9 cellular contexts compared by ENCODE assay signal in the genomic region with DNA sequence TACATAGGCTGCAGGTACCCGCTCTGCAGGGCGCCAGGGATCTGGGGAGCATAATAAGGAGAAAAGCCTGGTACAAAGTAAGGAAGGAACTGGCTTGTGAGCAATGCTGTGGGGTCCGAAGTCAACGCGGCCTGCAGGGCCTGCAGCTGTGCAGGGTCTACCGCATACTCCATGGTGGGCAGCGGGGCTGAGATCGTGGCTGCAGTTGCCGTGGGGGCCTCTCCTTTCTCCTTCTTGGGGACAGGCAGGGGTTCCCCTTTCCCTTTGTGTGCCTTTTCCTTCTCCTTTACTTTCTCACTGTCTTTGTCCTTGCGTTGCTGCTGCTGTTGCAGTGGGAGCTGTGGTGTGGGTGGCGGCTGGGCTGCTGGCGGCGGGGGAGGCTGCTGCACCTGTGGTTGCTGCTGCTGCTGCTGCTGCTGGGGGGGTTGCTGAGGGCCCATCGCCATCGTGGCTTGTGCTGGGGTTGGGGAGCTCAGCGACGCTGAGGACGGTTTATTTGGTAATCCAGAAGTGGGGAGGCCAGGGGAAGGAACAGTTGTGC.
DNase-seq lines count a peak whose midpoint lies in the region; ATAC-seq and TF ChIP-seq lines count a peak whose summit lies in the region.
"Had no signal": no experiment of that assay in that cellular context is flagged by ENCODE, and none has a peak within 500 bp of the region (broad histone marks: within the 10 kb centered on the region; RNA-seq: fewer than 3 reads in every experiment).

No MANE protein-coding gene starts in this region.

- no peak for DNase-seq in GM23248
- DNase-seq in RWPE2 (ENCODE audit: low spot score), result no peak
- DNase-seq in fibroblast of lung (ENCODE audit: low read depth in 2 of 2), result no peak
- no peak for DNase-seq in skeletal muscle cell (ENCODE audit: low read depth)
- DNase-seq in effector CD4-positive, alpha-beta T cell, result no peak
- DNase-seq in dedifferentiated amniotic fluid mesenchymal stem cell (ENCODE audit: extremely low spot score), result no peak
- DNase-seq: SW 1271 had no signal

- H3K9me2 ChIP-seq in GM23248 (ENCODE audit: insufficient read depth), result no peaks in the 10 kb centered on the region

- ATAC-seq in RWPE2 (ENCODE audit: low read depth) (peak; percentile 22; the same call in 1 of the 3 replicates), GM18520 (IDR thresholded peaks at IDR 0.05; ENCODE audit: unreplicated experiment) (no peak), esophagus mucosa (no peak)

- H4K20me1 ChIP-seq in GM23248 (ENCODE audit: insufficient read depth) (no peaks in the 10 kb centered on the region), fibroblast of lung (ENCODE audit: control insufficient read depth, extremely low read depth, insufficient read depth, low read length) (no peaks in the 10 kb centered on the region)

- H3K79me2 ChIP-seq in GM23248 (ENCODE audit: insufficient read depth) (no peaks in the 10 kb centered on the region), fibroblast of lung (ENCODE audit: control insufficient read depth, insufficient read depth, low read length) (peaks cover 1% of the 10 kb centered on the region)

- in situ Hi-C loops in GM23248 (cut with MboI), result no loop called here

- H3K4me1 ChIP-seq in GM23248 (ENCODE audit: insufficient read depth) (peaks cover 15% of the 10 kb centered on the region), RWPE2 (ENCODE audit: insufficient read depth, poor library complexity, severe bottlenecking) (peaks cover 4% of the 10 kb centered on the region), fibroblast of lung (ENCODE audit: control insufficient read depth, extremely low read depth, insufficient read depth, low read length) (peaks cover 16% of the 10 kb centered on the region)

- no peaks in the 10 kb centered on the region for H3K9me3 ChIP-seq in GM23248 (ENCODE audit: low read depth)
- no peaks in the 10 kb centered on the region for H3K9me3 ChIP-seq in RWPE2 (ENCODE audit: severe bottlenecking)
- no peaks in the 10 kb centered on the region for H3K9me3 ChIP-seq in fibroblast of lung (ENCODE audit: control insufficient read depth, insufficient read depth, low read depth, low read length)

- no peak overlapping the region for H2AFZ ChIP-seq in GM23248
- H2AFZ ChIP-seq in fibroblast of lung (ENCODE audit: low read length), result no peak overlapping the region

- H3F3A ChIP-seq in GM23248 (ENCODE audit: insufficient read depth), result no peaks in the 10 kb centered on the region

- no peaks in the 10 kb centered on the region for H3K27me3 ChIP-seq in GM23248 (replicated peaks; ENCODE audit: insufficient read depth)
- no peaks in the 10 kb centered on the region for H3K27me3 ChIP-seq in RWPE2 (ENCODE audit: insufficient read depth, poor library complexity, severe bottlenecking)
- H3K27me3 ChIP-seq in fibroblast of lung (ENCODE audit: control insufficient read depth, insufficient read depth, low read length), result no peaks in the 10 kb centered on the region

- no peak overlapping the region for H3K4me3 ChIP-seq in GM23248
- no peak overlapping the region for H3K4me3 ChIP-seq in RWPE2 (ENCODE audit: severe bottlenecking)
- peak overlapping the region; percentile 47 to 61 (median 52) for H3K4me3 ChIP-seq in fibroblast of lung (replicated peaks in 1 of 4; ENCODE audit: control extremely low read depth in 1 of 4, insufficient read depth in 1 of 4, low read depth in 3 of 4, low read length in 4 of 4)
- peak overlapping the region; percentile 50 for H3K4me3 ChIP-seq in skeletal muscle cell (ENCODE audit: low read depth, low read length)

- 0 out of 2 replicates have a peak overlapping the region, but pooled peaks have one; percentile 30 for H3K27ac ChIP-seq in GM23248
- H3K27ac ChIP-seq in RWPE2 (ENCODE audit: poor library complexity, severe bottlenecking), result no peak overlapping the region
- H3K27ac ChIP-seq in fibroblast of lung (ENCODE audit: insufficient read depth, low read length), result peak overlapping the region; percentile 83

- H3K9ac ChIP-seq in GM23248 (no peak overlapping the region), fibroblast of lung (ENCODE audit: insufficient read depth, low read length) (peak overlapping the region; percentile 4)

- 94 to 95% methylated on average over 18 of the region's 18 CpGs for WGBS in GM23248 (ENCODE audit: low coverage in 1 of 2, low lambda C conversion rate in 2 of 2, missing lambda C conversion rate in 2 of 2), 2 experiments

- H3K36me3 ChIP-seq in GM23248 (ENCODE audit: low read depth) (peaks cover 2% of the 10 kb centered on the region; the same call in 1 of the 2 replicates), RWPE2 (ENCODE audit: low read depth) (peaks cover 25% of the 10 kb centered on the region), fibroblast of lung (ENCODE audit: control insufficient read depth, insufficient read depth, low read length) (peaks cover 11% of the 10 kb centered on the region)

- H3K4me2 ChIP-seq in GM23248 (ENCODE audit: unreplicated experiment) (no peak overlapping the region), fibroblast of lung (ENCODE audit: extremely low read depth, insufficient read depth, low read length) (peak overlapping the region; percentile 86)

- TF ChIP-seq CTCF in RWPE2 (IDR thresholded peaks at IDR 0.05; ENCODE audit: poor library complexity, severe bottlenecking) (no peak), fibroblast of lung (conservative IDR thresholded peaks at IDR 0.05 in 1 of 2, IDR thresholded peaks at IDR 0.05 in 1 of 2; ENCODE audit: low read depth in 1 of 2, low read length in 2 of 2) (no peak)

Comparison
In these comparisons a context has a peak if more than half of its experiments do, and no peak if none do; other contexts are left out.
1. H3K4me3 ChIP-seq: peak in fibroblast of lung (4 of 4) and skeletal muscle cell (single experiment); none in GM23248 (single experiment) and RWPE2 (single experiment).